ENCODE assay signal across 1 cellular context in genomic region chr16:30984669-30985400, GRCh38.
TF ChIP-seq lines count a peak whose summit lies in the region.

HSD3B7 (plus strand) TSS chr16:30985207; CDS start chr16:30985659, 452 bp downstream.

TF ChIP-seq in HepG2, 621 proteins besides CTCF, POLR2A, EP300 and RAD21 (continued from another document and continues in another):
- TF ChIP-seq, protein P1, sequence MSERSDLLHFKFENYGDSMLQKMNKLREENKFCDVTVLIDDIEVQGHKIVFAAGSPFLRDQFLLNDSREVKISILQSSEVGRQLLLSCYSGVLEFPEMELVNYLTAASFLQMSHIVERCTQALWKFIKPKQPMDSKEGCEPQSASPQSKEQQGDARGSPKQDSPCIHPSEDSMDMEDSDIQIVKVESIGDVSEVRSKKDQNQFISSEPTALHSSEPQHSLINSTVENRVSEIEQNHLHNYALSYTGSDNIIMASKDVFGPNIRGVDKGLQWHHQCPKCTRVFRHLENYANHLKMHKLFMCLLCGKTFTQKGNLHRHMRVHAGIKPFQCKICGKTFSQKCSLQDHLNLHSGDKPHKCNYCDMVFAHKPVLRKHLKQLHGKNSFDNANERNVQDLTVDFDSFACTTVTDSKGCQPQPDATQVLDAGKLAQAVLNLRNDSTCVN (CRISPR knock-in tag; IDR thresholded peaks at IDR 0.05; ENCODE audit: borderline replicate concordance), result peak; percentile 45; the same call in 1 of the 2 replicates
- no peak for TF ChIP-seq PAWR (CRISPR knock-in tag; IDR thresholded peaks at IDR 0.05; ENCODE audit: borderline replicate concordance)
- TF ChIP-seq EZH2 (conservative IDR thresholded peaks at IDR 0.05; ENCODE audit: low read depth, low read length), result no peak
- TF ChIP-seq ZNF672 (CRISPR knock-in tag; IDR thresholded peaks at IDR 0.05), result no peak
- peak; percentile 73 for TF ChIP-seq ETV6 (CRISPR knock-in tag; conservative IDR thresholded peaks at IDR 0.05)
- no peak for TF ChIP-seq CBX2 (IDR thresholded peaks at IDR 0.05; ENCODE audit: low read depth, low read length)
- TF ChIP-seq CBX2 (CRISPR knock-in tag; IDR thresholded peaks at IDR 0.05; ENCODE audit: low read depth), result no peak
- TF ChIP-seq, protein P2, sequence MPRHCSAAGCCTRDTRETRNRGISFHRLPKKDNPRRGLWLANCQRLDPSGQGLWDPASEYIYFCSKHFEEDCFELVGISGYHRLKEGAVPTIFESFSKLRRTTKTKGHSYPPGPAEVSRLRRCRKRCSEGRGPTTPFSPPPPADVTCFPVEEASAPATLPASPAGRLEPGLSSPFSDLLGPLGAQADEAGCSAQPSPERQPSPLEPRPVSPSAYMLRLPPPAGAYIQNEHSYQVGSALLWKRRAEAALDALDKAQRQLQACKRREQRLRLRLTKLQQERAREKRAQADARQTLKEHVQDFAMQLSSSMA (CRISPR knock-in tag; IDR thresholded peaks at IDR 0.05), result no peak
- TF ChIP-seq ZNF761 (CRISPR knock-in tag; conservative IDR thresholded peaks at IDR 0.05), result no peak
- TF ChIP-seq, protein P3, sequence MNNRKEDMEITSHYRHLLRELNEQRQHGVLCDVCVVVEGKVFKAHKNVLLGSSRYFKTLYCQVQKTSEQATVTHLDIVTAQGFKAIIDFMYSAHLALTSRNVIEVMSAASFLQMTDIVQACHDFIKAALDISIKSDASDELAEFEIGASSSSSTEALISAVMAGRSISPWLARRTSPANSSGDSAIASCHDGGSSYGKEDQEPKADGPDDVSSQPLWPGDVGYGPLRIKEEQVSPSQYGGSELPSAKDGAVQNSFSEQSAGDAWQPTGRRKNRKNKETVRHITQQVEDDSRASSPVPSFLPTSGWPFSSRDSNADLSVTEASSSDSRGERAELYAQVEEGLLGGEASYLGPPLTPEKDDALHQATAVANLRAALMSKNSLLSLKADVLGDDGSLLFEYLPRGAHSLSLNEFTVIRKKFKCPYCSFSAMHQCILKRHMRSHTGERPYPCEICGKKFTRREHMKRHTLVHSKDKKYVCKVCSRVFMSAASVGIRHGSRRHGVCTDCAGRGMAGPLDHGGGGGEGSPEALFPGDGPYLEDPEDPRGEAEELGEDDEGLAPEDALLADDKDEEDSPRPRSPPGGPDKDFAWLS (CRISPR knock-in tag; IDR thresholded peaks at IDR 0.05; ENCODE audit: borderline replicate concordance), result no peak
- TF ChIP-seq CBFB (CRISPR knock-in tag; IDR thresholded peaks at IDR 0.05), result no peak; the same call in none of the 2 replicates
- TF ChIP-seq, protein P4, sequence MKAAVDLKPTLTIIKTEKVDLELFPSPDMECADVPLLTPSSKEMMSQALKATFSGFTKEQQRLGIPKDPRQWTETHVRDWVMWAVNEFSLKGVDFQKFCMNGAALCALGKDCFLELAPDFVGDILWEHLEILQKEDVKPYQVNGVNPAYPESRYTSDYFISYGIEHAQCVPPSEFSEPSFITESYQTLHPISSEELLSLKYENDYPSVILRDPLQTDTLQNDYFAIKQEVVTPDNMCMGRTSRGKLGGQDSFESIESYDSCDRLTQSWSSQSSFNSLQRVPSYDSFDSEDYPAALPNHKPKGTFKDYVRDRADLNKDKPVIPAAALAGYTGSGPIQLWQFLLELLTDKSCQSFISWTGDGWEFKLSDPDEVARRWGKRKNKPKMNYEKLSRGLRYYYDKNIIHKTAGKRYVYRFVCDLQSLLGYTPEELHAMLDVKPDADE (CRISPR knock-in tag; IDR thresholded peaks at IDR 0.05), result no peak
- TF ChIP-seq NFIC (IDR thresholded peaks at IDR 0.05; ENCODE audit: low read length), result no peak
- TF ChIP-seq ZNF747 (CRISPR knock-in tag; IDR thresholded peaks at IDR 0.05; ENCODE audit: borderline replicate concordance), result peak; percentile 86
- TF ChIP-seq SATB2 (CRISPR knock-in tag; IDR thresholded peaks at IDR 0.05), result no peak
- TF ChIP-seq CHD2 (IDR thresholded peaks at IDR 0.05; ENCODE audit: low read depth, low read length), result no peak
- TF ChIP-seq, protein P5, sequence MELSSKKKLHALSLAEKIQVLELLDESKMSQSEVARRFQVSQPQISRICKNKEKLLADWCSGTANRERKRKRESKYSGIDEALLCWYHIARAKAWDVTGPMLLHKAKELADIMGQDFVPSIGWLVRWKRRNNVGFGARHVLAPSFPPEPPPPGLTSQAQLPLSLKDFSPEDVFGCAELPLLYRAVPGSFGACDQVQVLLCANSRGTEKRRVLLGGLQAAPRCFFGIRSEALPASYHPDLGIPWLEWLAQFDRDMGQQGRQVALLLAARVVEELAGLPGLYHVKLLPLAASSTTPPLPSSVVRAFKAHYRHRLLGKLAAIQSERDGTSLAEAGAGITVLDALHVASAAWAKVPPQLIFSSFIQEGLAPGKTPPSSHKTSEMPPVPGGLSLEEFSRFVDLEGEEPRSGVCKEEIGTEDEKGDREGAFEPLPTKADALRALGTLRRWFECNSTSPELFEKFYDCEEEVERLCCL (CRISPR knock-in tag; IDR thresholded peaks at IDR 0.05; ENCODE audit: borderline replicate concordance), result no peak
- TF ChIP-seq, protein P6, sequence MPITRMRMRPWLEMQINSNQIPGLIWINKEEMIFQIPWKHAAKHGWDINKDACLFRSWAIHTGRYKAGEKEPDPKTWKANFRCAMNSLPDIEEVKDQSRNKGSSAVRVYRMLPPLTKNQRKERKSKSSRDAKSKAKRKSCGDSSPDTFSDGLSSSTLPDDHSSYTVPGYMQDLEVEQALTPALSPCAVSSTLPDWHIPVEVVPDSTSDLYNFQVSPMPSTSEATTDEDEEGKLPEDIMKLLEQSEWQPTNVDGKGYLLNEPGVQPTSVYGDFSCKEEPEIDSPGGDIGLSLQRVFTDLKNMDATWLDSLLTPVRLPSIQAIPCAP (CRISPR knock-in tag; IDR thresholded peaks at IDR 0.05; ENCODE audit: low read depth), result 0 out of 2 replicates have a peak, but pooled peaks have one; percentile 29
- no peak for TF ChIP-seq ZNF230 (CRISPR knock-in tag; IDR thresholded peaks at IDR 0.05)
- TF ChIP-seq ZMYM4 (CRISPR knock-in tag; IDR thresholded peaks at IDR 0.05), result no peak; the same call in 1 of the 2 replicates
- no peak for TF ChIP-seq ZNF773 (CRISPR knock-in tag; IDR thresholded peaks at IDR 0.05; ENCODE audit: borderline replicate concordance)
- no peak for TF ChIP-seq ZNF30 (CRISPR knock-in tag; IDR thresholded peaks at IDR 0.05)
- TF ChIP-seq, protein P7, sequence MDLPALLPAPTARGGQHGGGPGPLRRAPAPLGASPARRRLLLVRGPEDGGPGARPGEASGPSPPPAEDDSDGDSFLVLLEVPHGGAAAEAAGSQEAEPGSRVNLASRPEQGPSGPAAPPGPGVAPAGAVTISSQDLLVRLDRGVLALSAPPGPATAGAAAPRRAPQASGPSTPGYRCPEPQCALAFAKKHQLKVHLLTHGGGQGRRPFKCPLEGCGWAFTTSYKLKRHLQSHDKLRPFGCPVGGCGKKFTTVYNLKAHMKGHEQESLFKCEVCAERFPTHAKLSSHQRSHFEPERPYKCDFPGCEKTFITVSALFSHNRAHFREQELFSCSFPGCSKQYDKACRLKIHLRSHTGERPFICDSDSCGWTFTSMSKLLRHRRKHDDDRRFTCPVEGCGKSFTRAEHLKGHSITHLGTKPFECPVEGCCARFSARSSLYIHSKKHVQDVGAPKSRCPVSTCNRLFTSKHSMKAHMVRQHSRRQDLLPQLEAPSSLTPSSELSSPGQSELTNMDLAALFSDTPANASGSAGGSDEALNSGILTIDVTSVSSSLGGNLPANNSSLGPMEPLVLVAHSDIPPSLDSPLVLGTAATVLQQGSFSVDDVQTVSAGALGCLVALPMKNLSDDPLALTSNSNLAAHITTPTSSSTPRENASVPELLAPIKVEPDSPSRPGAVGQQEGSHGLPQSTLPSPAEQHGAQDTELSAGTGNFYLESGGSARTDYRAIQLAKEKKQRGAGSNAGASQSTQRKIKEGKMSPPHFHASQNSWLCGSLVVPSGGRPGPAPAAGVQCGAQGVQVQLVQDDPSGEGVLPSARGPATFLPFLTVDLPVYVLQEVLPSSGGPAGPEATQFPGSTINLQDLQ (CRISPR knock-in tag; IDR thresholded peaks at IDR 0.05), result peak; percentile 68
- no peak for TF ChIP-seq PRMT3 (CRISPR knock-in tag; IDR thresholded peaks at IDR 0.05; ENCODE audit: borderline replicate concordance, low read depth)
- no peak for TF ChIP-seq TP53 (CRISPR knock-in tag; conservative IDR thresholded peaks at IDR 0.05)
- no peak; the same call in 1 of the 2 replicates for TF ChIP-seq PHF21A (CRISPR knock-in tag; IDR thresholded peaks at IDR 0.05)
- TF ChIP-seq SMARCE1 (IDR thresholded peaks at IDR 0.05; ENCODE audit: borderline replicate concordance), result no peak
- TF ChIP-seq ZNF816 (CRISPR knock-in tag; IDR thresholded peaks at IDR 0.05; ENCODE audit: borderline replicate concordance), result no peak
- peak; percentile 53; the same call in 1 of the 2 replicates for TF ChIP-seq HOXA3 (CRISPR knock-in tag; IDR thresholded peaks at IDR 0.05)
- TF ChIP-seq ZNF501 (CRISPR knock-in tag; IDR thresholded peaks at IDR 0.05), result no peak
- TF ChIP-seq SCMH1 (CRISPR knock-in tag; IDR thresholded peaks at IDR 0.05; ENCODE audit: borderline replicate concordance), result no peak
- 0 out of 2 replicates have a peak, but pooled peaks have one; percentile 5 for TF ChIP-seq ZSCAN21 (CRISPR knock-in tag; IDR thresholded peaks at IDR 0.05; ENCODE audit: borderline replicate concordance)
- no peak for TF ChIP-seq MZF1 (CRISPR knock-in tag; IDR thresholded peaks at IDR 0.05; ENCODE audit: borderline replicate concordance)
- TF ChIP-seq, protein P8, sequence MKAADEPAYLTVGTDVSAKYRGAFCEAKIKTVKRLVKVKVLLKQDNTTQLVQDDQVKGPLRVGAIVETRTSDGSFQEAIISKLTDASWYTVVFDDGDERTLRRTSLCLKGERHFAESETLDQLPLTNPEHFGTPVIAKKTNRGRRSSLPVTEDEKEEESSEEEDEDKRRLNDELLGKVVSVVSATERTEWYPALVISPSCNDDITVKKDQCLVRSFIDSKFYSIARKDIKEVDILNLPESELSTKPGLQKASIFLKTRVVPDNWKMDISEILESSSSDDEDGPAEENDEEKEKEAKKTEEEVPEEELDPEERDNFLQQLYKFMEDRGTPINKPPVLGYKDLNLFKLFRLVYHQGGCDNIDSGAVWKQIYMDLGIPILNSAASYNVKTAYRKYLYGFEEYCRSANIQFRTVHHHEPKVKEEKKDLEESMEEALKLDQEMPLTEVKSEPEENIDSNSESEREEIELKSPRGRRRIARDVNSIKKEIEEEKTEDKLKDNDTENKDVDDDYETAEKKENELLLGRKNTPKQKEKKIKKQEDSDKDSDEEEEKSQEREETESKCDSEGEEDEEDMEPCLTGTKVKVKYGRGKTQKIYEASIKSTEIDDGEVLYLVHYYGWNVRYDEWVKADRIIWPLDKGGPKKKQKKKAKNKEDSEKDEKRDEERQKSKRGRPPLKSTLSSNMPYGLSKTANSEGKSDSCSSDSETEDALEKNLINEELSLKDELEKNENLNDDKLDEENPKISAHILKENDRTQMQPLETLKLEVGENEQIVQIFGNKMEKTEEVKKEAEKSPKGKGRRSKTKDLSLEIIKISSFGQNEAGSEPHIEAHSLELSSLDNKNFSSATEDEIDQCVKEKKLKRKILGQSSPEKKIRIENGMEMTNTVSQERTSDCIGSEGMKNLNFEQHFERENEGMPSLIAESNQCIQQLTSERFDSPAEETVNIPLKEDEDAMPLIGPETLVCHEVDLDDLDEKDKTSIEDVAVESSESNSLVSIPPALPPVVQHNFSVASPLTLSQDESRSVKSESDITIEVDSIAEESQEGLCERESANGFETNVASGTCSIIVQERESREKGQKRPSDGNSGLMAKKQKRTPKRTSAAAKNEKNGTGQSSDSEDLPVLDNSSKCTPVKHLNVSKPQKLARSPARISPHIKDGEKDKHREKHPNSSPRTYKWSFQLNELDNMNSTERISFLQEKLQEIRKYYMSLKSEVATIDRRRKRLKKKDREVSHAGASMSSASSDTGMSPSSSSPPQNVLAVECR (CRISPR knock-in tag; IDR thresholded peaks at IDR 0.05; ENCODE audit: borderline replicate concordance), result 0 out of 2 replicates have a peak, but pooled peaks have one; percentile 42
- no peak; the same call in none of the 2 replicates for TF ChIP-seq MEIS2 (CRISPR knock-in tag; IDR thresholded peaks at IDR 0.05)
- TF ChIP-seq RFX3 (CRISPR knock-in tag; IDR thresholded peaks at IDR 0.05), result no peak
- no peak for TF ChIP-seq THAP11 (CRISPR knock-in tag; IDR thresholded peaks at IDR 0.05)
- TF ChIP-seq, protein P9, sequence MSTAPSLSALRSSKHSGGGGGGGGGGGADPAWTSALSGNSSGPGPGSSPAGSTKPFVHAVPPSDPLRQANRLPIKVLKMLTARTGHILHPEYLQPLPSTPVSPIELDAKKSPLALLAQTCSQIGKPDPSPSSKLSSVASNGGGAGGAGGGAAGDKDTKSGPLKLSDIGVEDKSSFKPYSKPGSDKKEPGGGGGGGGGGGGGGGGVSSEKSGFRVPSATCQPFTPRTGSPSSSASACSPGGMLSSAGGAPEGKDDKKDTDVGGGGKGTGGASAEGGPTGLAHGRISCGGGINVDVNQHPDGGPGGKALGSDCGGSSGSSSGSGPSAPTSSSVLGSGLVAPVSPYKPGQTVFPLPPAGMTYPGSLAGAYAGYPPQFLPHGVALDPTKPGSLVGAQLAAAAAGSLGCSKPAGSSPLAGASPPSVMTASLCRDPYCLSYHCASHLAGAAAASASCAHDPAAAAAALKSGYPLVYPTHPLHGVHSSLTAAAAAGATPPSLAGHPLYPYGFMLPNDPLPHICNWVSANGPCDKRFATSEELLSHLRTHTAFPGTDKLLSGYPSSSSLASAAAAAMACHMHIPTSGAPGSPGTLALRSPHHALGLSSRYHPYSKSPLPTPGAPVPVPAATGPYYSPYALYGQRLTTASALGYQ (CRISPR knock-in tag; IDR thresholded peaks at IDR 0.05), result 0 out of 2 replicates have a peak, but pooled peaks have one; percentile 27
- TF ChIP-seq NR2C2 (CRISPR knock-in tag; IDR thresholded peaks at IDR 0.05; ENCODE audit: borderline replicate concordance), result no peak
- TF ChIP-seq TOPORS (CRISPR knock-in tag; IDR thresholded peaks at IDR 0.05), result no peak
- no peak for TF ChIP-seq SP1 (IDR thresholded peaks at IDR 0.05)
- TF ChIP-seq SP1 (CRISPR knock-in tag; IDR thresholded peaks at IDR 0.05), result peak; percentile 69
- TF ChIP-seq ZNF772 (CRISPR knock-in tag; IDR thresholded peaks at IDR 0.05), result 0 out of 2 replicates have a peak, but pooled peaks have one; percentile 95
- no peak; the same call in 1 of the 2 replicates for TF ChIP-seq SSRP1 (CRISPR knock-in tag; IDR thresholded peaks at IDR 0.05)
- TF ChIP-seq RFXAP (CRISPR knock-in tag; IDR thresholded peaks at IDR 0.05; ENCODE audit: borderline replicate concordance), result 0 out of 2 replicates have a peak, but pooled peaks have one; percentile 3
- TF ChIP-seq KDM1A (CRISPR knock-in tag; IDR thresholded peaks at IDR 0.05), result no peak
- no peak for TF ChIP-seq ZNF292 (CRISPR knock-in tag; IDR thresholded peaks at IDR 0.05; ENCODE audit: borderline replicate concordance, low read depth)
- TF ChIP-seq, protein P10, sequence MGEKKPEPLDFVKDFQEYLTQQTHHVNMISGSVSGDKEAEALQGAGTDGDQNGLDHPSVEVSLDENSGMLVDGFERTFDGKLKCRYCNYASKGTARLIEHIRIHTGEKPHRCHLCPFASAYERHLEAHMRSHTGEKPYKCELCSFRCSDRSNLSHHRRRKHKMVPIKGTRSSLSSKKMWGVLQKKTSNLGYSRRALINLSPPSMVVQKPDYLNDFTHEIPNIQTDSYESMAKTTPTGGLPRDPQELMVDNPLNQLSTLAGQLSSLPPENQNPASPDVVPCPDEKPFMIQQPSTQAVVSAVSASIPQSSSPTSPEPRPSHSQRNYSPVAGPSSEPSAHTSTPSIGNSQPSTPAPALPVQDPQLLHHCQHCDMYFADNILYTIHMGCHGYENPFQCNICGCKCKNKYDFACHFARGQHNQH (CRISPR knock-in tag; IDR thresholded peaks at IDR 0.05), result peak; percentile 56
- TF ChIP-seq GFI1 (CRISPR knock-in tag; IDR thresholded peaks at IDR 0.05; ENCODE audit: borderline replicate concordance), result 0 out of 2 replicates have a peak, but pooled peaks have one; percentile 18
